In the genomic region with DNA sequence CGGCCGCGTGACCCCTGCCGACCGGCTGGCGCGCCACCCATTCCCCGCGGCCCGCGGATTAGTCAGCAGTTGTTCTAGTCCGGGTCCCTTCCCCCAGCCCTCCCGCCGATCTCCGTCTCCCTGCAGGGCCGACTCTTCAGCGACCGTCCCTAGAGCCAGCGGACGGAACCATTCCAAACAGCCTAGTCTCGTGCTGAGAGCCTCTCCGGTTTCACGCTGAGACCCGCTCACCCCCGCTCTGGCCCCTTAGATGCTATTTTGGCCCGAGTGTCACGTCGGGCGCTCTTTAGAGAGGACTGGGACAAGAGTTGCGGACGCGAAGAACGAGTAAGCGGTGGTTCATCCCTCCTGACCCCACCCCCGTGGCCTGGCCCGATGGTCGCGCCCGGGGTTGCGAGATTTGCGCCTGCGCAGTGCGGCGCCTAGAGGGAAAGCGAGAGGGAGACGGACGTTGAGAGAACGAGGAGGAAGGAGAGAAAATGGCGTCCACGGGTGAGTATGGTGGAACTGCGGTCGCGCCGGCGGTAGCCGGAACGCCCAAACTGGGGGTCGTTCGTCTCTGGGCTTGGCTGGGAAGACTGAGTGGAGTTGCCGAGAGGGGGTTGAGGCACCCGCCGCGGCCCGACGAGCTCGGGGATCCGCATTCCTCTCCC, we compare ENCODE assay signal across 1 cellular context.
TF ChIP-seq lines count a peak whose summit lies in the region.

A gene with protein sequence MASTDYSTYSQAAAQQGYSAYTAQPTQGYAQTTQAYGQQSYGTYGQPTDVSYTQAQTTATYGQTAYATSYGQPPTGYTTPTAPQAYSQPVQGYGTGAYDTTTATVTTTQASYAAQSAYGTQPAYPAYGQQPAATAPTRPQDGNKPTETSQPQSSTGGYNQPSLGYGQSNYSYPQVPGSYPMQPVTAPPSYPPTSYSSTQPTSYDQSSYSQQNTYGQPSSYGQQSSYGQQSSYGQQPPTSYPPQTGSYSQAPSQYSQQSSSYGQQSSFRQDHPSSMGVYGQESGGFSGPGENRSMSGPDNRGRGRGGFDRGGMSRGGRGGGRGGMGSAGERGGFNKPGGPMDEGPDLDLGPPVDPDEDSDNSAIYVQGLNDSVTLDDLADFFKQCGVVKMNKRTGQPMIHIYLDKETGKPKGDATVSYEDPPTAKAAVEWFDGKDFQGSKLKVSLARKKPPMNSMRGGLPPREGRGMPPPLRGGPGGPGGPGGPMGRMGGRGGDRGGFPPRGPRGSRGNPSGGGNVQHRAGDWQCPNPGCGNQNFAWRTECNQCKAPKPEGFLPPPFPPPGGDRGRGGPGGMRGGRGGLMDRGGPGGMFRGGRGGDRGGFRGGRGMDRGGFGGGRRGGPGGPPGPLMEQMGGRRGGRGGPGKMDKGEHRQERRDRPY (plus strand): TSS at position 411 of the 653 bp plus-strand sequence. CDS start 69 bp downstream, at position 480.
A gene (minus strand): TSS at position 124 of the 653 bp plus-strand sequence. CDS start 2,355 bp downstream, outside the sequence.

TF ChIP-seq in H1, 55 proteins besides CTCF, POLR2A, EP300 and RAD21:
- peak; percentile 80; the same call in 1 of the 2 replicates for TF ChIP-seq RBBP5 (IDR thresholded peaks at IDR 0.05; ENCODE audit: borderline replicate concordance, low read depth, low read length)
- peak; percentile 73 for TF ChIP-seq KDM4A (IDR thresholded peaks at IDR 0.05; ENCODE audit: low read depth, low read length, severe bottlenecking)
- no peak for TF ChIP-seq POU5F1 (IDR thresholded peaks at IDR 0.05; ENCODE audit: low read depth, low read length)
- TF ChIP-seq, protein P1, sequence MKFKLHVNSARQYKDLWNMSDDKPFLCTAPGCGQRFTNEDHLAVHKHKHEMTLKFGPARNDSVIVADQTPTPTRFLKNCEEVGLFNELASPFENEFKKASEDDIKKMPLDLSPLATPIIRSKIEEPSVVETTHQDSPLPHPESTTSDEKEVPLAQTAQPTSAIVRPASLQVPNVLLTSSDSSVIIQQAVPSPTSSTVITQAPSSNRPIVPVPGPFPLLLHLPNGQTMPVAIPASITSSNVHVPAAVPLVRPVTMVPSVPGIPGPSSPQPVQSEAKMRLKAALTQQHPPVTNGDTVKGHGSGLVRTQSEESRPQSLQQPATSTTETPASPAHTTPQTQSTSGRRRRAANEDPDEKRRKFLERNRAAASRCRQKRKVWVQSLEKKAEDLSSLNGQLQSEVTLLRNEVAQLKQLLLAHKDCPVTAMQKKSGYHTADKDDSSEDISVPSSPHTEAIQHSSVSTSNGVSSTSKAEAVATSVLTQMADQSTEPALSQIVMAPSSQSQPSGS (IDR thresholded peaks at IDR 0.05; ENCODE audit: low read length), result peak; percentile 54; the same call in 1 of the 2 replicates
- peak; percentile 86 for TF ChIP-seq SP4 (IDR thresholded peaks at IDR 0.05; ENCODE audit: low read length)
- TF ChIP-seq JUND (IDR thresholded peaks at IDR 0.05; ENCODE audit: low read length), result peak; percentile 96
- no peak for TF ChIP-seq KDM1A (IDR thresholded peaks at IDR 0.05; ENCODE audit: borderline replicate concordance, low read length)
- TF ChIP-seq SAP30 (IDR thresholded peaks at IDR 0.05; ENCODE audit: insufficient read depth, insufficient replicate concordance, low read length), result peak; percentile 34
- TF ChIP-seq, protein P2, sequence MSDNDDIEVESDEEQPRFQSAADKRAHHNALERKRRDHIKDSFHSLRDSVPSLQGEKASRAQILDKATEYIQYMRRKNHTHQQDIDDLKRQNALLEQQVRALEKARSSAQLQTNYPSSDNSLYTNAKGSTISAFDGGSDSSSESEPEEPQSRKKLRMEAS (IDR thresholded peaks at IDR 0.05), result peak; percentile 78
- peak; percentile 35 for TF ChIP-seq SIX5 (IDR thresholded peaks at IDR 0.05; ENCODE audit: low read depth, low read length)
- TF ChIP-seq JUN (IDR thresholded peaks at IDR 0.05; ENCODE audit: low read depth, low read length), result no peak
- peak; percentile 60 for TF ChIP-seq NRF1 (IDR thresholded peaks at IDR 0.05; ENCODE audit: low read depth, low read length)
- TF ChIP-seq POLR2AphosphoS5 (IDR thresholded peaks at IDR 0.05; ENCODE audit: low read depth, low read length), result peak; percentile 97
- TF ChIP-seq PHF8 (conservative IDR thresholded peaks at IDR 0.05; ENCODE audit: low read depth, low read length), result peak; percentile 82; the same call in 1 of the 2 replicates
- TF ChIP-seq, protein P3, sequence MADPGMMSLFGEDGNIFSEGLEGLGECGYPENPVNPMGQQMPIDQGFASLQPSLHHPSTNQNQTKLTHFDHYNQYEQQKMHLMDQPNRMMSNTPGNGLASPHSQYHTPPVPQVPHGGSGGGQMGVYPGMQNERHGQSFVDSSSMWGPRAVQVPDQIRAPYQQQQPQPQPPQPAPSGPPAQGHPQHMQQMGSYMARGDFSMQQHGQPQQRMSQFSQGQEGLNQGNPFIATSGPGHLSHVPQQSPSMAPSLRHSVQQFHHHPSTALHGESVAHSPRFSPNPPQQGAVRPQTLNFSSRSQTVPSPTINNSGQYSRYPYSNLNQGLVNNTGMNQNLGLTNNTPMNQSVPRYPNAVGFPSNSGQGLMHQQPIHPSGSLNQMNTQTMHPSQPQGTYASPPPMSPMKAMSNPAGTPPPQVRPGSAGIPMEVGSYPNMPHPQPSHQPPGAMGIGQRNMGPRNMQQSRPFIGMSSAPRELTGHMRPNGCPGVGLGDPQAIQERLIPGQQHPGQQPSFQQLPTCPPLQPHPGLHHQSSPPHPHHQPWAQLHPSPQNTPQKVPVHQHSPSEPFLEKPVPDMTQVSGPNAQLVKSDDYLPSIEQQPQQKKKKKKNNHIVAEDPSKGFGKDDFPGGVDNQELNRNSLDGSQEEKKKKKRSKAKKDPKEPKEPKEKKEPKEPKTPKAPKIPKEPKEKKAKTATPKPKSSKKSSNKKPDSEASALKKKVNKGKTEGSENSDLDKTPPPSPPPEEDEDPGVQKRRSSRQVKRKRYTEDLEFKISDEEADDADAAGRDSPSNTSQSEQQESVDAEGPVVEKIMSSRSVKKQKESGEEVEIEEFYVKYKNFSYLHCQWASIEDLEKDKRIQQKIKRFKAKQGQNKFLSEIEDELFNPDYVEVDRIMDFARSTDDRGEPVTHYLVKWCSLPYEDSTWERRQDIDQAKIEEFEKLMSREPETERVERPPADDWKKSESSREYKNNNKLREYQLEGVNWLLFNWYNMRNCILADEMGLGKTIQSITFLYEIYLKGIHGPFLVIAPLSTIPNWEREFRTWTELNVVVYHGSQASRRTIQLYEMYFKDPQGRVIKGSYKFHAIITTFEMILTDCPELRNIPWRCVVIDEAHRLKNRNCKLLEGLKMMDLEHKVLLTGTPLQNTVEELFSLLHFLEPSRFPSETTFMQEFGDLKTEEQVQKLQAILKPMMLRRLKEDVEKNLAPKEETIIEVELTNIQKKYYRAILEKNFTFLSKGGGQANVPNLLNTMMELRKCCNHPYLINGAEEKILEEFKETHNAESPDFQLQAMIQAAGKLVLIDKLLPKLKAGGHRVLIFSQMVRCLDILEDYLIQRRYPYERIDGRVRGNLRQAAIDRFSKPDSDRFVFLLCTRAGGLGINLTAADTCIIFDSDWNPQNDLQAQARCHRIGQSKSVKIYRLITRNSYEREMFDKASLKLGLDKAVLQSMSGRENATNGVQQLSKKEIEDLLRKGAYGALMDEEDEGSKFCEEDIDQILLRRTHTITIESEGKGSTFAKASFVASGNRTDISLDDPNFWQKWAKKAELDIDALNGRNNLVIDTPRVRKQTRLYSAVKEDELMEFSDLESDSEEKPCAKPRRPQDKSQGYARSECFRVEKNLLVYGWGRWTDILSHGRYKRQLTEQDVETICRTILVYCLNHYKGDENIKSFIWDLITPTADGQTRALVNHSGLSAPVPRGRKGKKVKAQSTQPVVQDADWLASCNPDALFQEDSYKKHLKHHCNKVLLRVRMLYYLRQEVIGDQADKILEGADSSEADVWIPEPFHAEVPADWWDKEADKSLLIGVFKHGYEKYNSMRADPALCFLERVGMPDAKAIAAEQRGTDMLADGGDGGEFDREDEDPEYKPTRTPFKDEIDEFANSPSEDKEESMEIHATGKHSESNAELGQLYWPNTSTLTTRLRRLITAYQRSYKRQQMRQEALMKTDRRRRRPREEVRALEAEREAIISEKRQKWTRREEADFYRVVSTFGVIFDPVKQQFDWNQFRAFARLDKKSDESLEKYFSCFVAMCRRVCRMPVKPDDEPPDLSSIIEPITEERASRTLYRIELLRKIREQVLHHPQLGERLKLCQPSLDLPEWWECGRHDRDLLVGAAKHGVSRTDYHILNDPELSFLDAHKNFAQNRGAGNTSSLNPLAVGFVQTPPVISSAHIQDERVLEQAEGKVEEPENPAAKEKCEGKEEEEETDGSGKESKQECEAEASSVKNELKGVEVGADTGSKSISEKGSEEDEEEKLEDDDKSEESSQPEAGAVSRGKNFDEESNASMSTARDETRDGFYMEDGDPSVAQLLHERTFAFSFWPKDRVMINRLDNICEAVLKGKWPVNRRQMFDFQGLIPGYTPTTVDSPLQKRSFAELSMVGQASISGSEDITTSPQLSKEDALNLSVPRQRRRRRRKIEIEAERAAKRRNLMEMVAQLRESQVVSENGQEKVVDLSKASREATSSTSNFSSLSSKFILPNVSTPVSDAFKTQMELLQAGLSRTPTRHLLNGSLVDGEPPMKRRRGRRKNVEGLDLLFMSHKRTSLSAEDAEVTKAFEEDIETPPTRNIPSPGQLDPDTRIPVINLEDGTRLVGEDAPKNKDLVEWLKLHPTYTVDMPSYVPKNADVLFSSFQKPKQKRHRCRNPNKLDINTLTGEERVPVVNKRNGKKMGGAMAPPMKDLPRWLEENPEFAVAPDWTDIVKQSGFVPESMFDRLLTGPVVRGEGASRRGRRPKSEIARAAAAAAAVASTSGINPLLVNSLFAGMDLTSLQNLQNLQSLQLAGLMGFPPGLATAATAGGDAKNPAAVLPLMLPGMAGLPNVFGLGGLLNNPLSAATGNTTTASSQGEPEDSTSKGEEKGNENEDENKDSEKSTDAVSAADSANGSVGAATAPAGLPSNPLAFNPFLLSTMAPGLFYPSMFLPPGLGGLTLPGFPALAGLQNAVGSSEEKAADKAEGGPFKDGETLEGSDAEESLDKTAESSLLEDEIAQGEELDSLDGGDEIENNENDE (IDR thresholded peaks at IDR 0.05; ENCODE audit: insufficient replicate concordance, low read length), result no peak
- peak; percentile 56 for TF ChIP-seq TAF7 (optimal IDR thresholded peaks at IDR 0.05; ENCODE audit: borderline replicate concordance, low read depth, low read length)
- peak; percentile 74; the same call in 1 of the 2 replicates for TF ChIP-seq MAFK (IDR thresholded peaks at IDR 0.05; ENCODE audit: low read depth, low read length)
- peak; percentile 99 for TF ChIP-seq TAF1 (IDR thresholded peaks at IDR 0.05; ENCODE audit: low read depth, low read length)
- peak; percentile 69 for TF ChIP-seq CREB1 (IDR thresholded peaks at IDR 0.05)
- TF ChIP-seq CHD1 (IDR thresholded peaks at IDR 0.05; ENCODE audit: low read depth, low read length), result peak; percentile 94
- TF ChIP-seq RFX5 (IDR thresholded peaks at IDR 0.05; ENCODE audit: borderline replicate concordance, low read depth, low read length), result no peak
- TF ChIP-seq BRCA1 (IDR thresholded peaks at IDR 0.05; ENCODE audit: low read depth, low read length), result no peak; the same call in 1 of the 2 replicates
- TF ChIP-seq BACH1 (IDR thresholded peaks at IDR 0.05; ENCODE audit: low read length), result peak; percentile 93
- no peak for TF ChIP-seq SRF (IDR thresholded peaks at IDR 0.05; ENCODE audit: low read depth, low read length)
- TF ChIP-seq TEAD4 (IDR thresholded peaks at IDR 0.05; ENCODE audit: low read depth, low read length), result peak; percentile 45; the same call in 1 of the 2 replicates
- TF ChIP-seq ASH2L (IDR thresholded peaks at IDR 0.05; ENCODE audit: low read length), result peak; percentile 86
- TF ChIP-seq TBP (IDR thresholded peaks at IDR 0.05; ENCODE audit: low read depth, low read length), result peak; percentile 89
- TF ChIP-seq YY1 (IDR thresholded peaks at IDR 0.05; ENCODE audit: low read depth, low read length), result peak; percentile 95
